ENCODE assay signal across 26 cellular contexts in the genomic region with DNA sequence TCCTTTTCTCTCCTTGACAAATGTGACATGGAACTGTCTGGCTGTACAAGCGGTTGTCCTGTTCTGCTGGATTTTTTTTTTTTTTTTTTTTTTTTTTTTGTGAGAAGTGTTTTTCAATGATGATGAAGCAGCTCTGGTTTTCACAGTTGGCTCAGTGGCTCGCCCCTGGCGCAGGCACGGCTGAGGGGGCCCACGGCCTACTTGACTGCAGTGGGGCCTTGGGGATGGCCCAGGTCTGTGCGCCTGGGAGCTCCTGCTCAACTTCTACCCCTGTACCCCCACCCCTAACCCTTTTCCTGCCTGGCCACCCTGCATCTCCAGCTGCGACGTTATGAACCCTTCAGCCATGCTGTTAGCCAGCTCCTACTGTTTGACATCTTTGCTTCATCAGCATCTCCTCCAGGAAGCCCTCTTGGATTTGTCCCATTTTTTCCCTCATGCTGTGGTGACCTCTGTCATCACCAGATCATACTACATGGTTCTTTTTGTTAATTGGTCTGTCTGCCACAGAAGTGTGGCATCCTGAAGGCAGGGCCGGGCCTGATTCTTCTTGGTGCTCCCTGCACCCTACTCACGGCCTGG.
"Had no signal": no experiment of that assay in that cellular context is flagged by ENCODE, and none has a peak within 500 bp of the region (broad histone marks: within the 10 kb centered on the region; RNA-seq: fewer than 3 reads in every experiment).

No MANE protein-coding gene starts in this region.

- H3K4me1 Mint-ChIP-seq: stimulated activated naive B cell treated with anti-CD40 and anti-IgM and Interleukin-4, amounts not matched to agents 10 μg/mL and 1 μg/mL and 100 μg/mL, for 72 hours had no signal

- H3K4me3 Mint-ChIP-seq: naive thymus-derived CD8-positive, alpha-beta T cell; nephron progenitor cell; stimulated activated naive B cell treated with anti-CD40 and anti-IgM and Interleukin-4, amounts not matched to agents 10 μg/mL and 1 μg/mL and 100 μg/mL, for 72 hours; stimulated activated naive CD8-positive, alpha-beta T cell treated with anti-CD3 and anti-CD28 coated beads, Interleukin-15, Interleukin-2, amounts not matched to agents 100 ng/mL and 50 ng/mL, for 24 hours had no signal

- H3K79me2 ChIP-seq: hepatocyte, parathyroid adenoma had no signal

- DNase-seq: dermis blood vessel endothelial cell; effector memory CD4-positive, alpha-beta T cell; foreskin keratinocyte; heart left ventricle; left colon; left ventricle myocardium inferior; lower lobe of right lung; naive thymus-derived CD8-positive, alpha-beta T cell; nephron progenitor cell; small intestine; stimulated activated CD4-positive, alpha-beta T cell treated with anti-CD3 and anti-CD28 coated beads, Interleukin-15, amount 100 ng/mL, for 24 hours; stimulated activated CD4-positive, alpha-beta T cell treated with anti-CD3 and anti-CD28 coated beads, Interleukin-2, amount 100 ng/mL, for 48 hours; stimulated activated naive B cell treated with anti-CD40 and anti-IgM and Interleukin-4, amounts not matched to agents 10 μg/mL and 1 μg/mL and 100 μg/mL, for 72 hours; transverse colon; upper lobe of right lung; uterus had no signal

- H3K4me3 ChIP-seq: coronary artery, esophagus muscularis mucosa, gastroesophageal sphincter, heart left ventricle, hepatocyte, left ventricle myocardium inferior, lower lobe of right lung, prostate gland, right atrium auricular region, thoracic aorta, transverse colon, upper lobe of right lung, uterus had no signal

- ATAC-seq: foreskin keratinocyte; gastroesophageal sphincter; heart left ventricle; left colon; lower lobe of right lung; naive thymus-derived CD8-positive, alpha-beta T cell had no signal

- H3K27ac ChIP-seq: coronary artery, esophagus muscularis mucosa, foreskin keratinocyte, gastroesophageal sphincter, heart left ventricle, hepatocyte, left ventricle myocardium inferior, lower lobe of right lung, parathyroid adenoma, prostate gland, right atrium auricular region, thoracic aorta, transverse colon, upper lobe of right lung, uterus had no signal

- H2AFZ ChIP-seq: hepatocyte, parathyroid adenoma had no signal

- H3K27ac Mint-ChIP-seq: nephron progenitor cell; stimulated activated naive B cell treated with anti-CD40 and anti-IgM and Interleukin-4, amounts not matched to agents 10 μg/mL and 1 μg/mL and 100 μg/mL, for 72 hours; stimulated activated naive CD8-positive, alpha-beta T cell treated with anti-CD3 and anti-CD28 coated beads, Interleukin-15, Interleukin-2, amounts not matched to agents 100 ng/mL and 50 ng/mL, for 24 hours had no signal

- H3K36me3 Mint-ChIP-seq: naive thymus-derived CD8-positive, alpha-beta T cell; stimulated activated naive B cell treated with anti-CD40 and anti-IgM and Interleukin-4, amounts not matched to agents 10 μg/mL and 1 μg/mL and 100 μg/mL, for 72 hours had no signal

- H3K4me1 ChIP-seq: foreskin keratinocyte, gastroesophageal sphincter, lower lobe of right lung, parathyroid adenoma, transverse colon, uterus had no signal

- H3K9me3 Mint-ChIP-seq: naive thymus-derived CD8-positive, alpha-beta T cell; nephron progenitor cell; stimulated activated naive CD8-positive, alpha-beta T cell treated with anti-CD3 and anti-CD28 coated beads, Interleukin-15, Interleukin-2, amounts not matched to agents 100 ng/mL and 50 ng/mL, for 24 hours had no signal

- H3K9me3 ChIP-seq: esophagus muscularis mucosa, gastroesophageal sphincter, heart left ventricle, left ventricle myocardium inferior, lower lobe of right lung, prostate gland, right atrium auricular region, thoracic aorta, transverse colon, upper lobe of right lung, uterus had no signal

- H3K9ac ChIP-seq: parathyroid adenoma had no signal

- H3K4me2 ChIP-seq: hepatocyte had no signal

- H3K27me3 ChIP-seq: heart left ventricle, hepatocyte, right atrium auricular region, upper lobe of right lung, uterus had no signal

- FAIRE-seq: endothelial cell of umbilical vein, small intestine had no signal

- H3K36me3 ChIP-seq: esophagus muscularis mucosa, gastroesophageal sphincter, heart left ventricle, left ventricle myocardium inferior, lower lobe of right lung, prostate gland, right atrium auricular region, thoracic aorta, transverse colon, upper lobe of right lung, uterus had no signal
